In the genomic region with DNA sequence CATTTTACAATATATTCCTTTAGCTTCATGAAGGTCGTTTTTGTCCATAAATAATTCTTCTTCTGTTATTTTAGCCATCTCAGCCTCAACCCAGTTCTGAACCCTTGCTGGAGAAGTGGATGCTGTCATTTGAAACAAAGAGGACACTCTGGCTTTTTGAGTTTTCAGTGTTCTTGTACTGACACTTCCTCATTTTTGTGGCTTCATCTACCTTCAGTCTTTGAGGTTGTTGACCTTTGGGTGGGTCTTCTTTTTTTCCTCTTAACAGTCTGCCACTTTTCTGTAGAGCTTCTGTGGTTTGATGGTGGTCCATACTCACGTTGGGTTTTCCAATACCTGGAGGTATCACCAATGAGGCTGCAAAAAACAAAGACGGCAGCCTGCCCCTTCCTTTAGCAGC, we compare ENCODE assay signal across 36 cellular contexts.
"Had no signal": no experiment of that assay in that cellular context is flagged by ENCODE, and none has a peak within 500 bp of the region (broad histone marks: within the 10 kb centered on the region; RNA-seq: fewer than 3 reads in every experiment).

No MANE protein-coding gene starts in this region.

- FAIRE-seq: bronchial epithelial cell had no signal

- H3K36me3 ChIP-seq: ascending aorta, cardiac muscle cell, WERI-Rb-1 had no signal

- H3K36me3 Mint-ChIP-seq: activated CD8-positive, alpha-beta memory T cell treated with anti-CD3 and anti-CD28 coated beads, Interleukin-2, amount 10 ng/mL, durations not matched to agents 7 days and 5 days; activated naive CD4-positive, alpha-beta T cell treated with anti-CD3 and anti-CD28 coated beads, Interleukin-2, amount 10 ng/mL, durations not matched to agents 7 days and 5 days; activated naive CD4-positive, alpha-beta T cell treated with anti-CD3 and anti-CD28 coated beads, Interleukin-2, amount 50 U/mL, for 24 hours; activated naive CD8-positive, alpha-beta T cell; activated naive CD8-positive, alpha-beta T cell treated with anti-CD3 and anti-CD28 coated beads, Interleukin-2, amount 10 ng/mL, durations not matched to agents 7 days and 5 days; brain had no signal

- H3K4me3 ChIP-seq: ascending aorta, cardiac muscle cell had no signal

- H3K27ac Mint-ChIP-seq: activated CD4-positive, alpha-beta memory T cell treated with anti-CD3 and anti-CD28 coated beads, Interleukin-2, amount 10 ng/mL, durations not matched to agents 7 days and 5 days; activated CD4-positive, alpha-beta T cell treated with anti-CD3 and anti-CD28 coated beads for 36 hours; activated CD4-positive, alpha-beta T cell treated with anti-CD3 and anti-CD28 coated beads, Interleukin-2, amount 10 ng/mL, durations not matched to agents 7 days and 5 days; activated CD8-positive, alpha-beta memory T cell treated with anti-CD3 and anti-CD28 coated beads, Interleukin-2, amount 10 ng/mL, durations not matched to agents 7 days and 5 days; activated CD8-positive, alpha-beta T cell treated with anti-CD3 and anti-CD28 coated beads, Interleukin-2, amount 10 ng/mL, durations not matched to agents 7 days and 5 days; activated naive CD4-positive, alpha-beta T cell treated with anti-CD3 and anti-CD28 coated beads, Interleukin-2, amount 10 ng/mL, durations not matched to agents 7 days and 5 days; activated naive CD4-positive, alpha-beta T cell treated with anti-CD3 and anti-CD28 coated beads, Interleukin-2, amount 50 U/mL, for 24 hours; activated naive CD8-positive, alpha-beta T cell; activated naive CD8-positive, alpha-beta T cell treated with anti-CD3 and anti-CD28 coated beads, Interleukin-2, amount 10 ng/mL, durations not matched to agents 7 days and 5 days; activated naive CD8-positive, alpha-beta T cell treated with anti-CD3 and anti-CD28 coated beads, Interleukin-2, amount 50 U/mL, for 24 hours; activated T-cell treated with anti-CD3 and anti-CD28 coated beads, Interleukin-2, amount 50 U/mL, for 24 hours; activated T-helper 2 cell treated with anti-CD3 and anti-CD28 coated beads, Interferon-gamma antibody, Interleukin-2, Interleukin-4, amounts not matched to agents 10 μg/mL and 5 μg/mL and 100 μg/mL, durations not matched to agents 14 hours and 24 hours and 36 hours; brain; T-helper 17 cell; WTC11 had no signal

- ATAC-seq: activated CD4-positive, alpha-beta T cell treated with anti-CD3 and anti-CD28 coated beads for 36 hours; activated CD4-positive, CD25-positive, alpha-beta regulatory T cell treated with anti-CD3 and anti-CD28 coated beads, Interleukin-2, amount 50 U/mL, for 24 hours; activated CD8-positive, alpha-beta memory T cell treated with anti-CD3 and anti-CD28 coated beads, Interleukin-2, amount 10 ng/mL, durations not matched to agents 7 days and 5 days; activated CD8-positive, alpha-beta T cell treated with anti-CD3 and anti-CD28 coated beads, Interleukin-2, amount 10 ng/mL, durations not matched to agents 7 days and 5 days; activated naive CD8-positive, alpha-beta T cell treated with anti-CD3 and anti-CD28 coated beads, Interleukin-2, amount 50 U/mL, for 24 hours; T-helper 17 cell; WTC11 had no signal

- H3K27me3 ChIP-seq: ascending aorta, cardiac muscle cell had no signal

- DNase-seq: activated CD4-positive, alpha-beta memory T cell treated with anti-CD3 and anti-CD28 coated beads, Interleukin-2, amount 10 ng/mL, durations not matched to agents 7 days and 5 days; activated CD4-positive, alpha-beta T cell treated with anti-CD3 and anti-CD28 coated beads for 1 hour; activated CD4-positive, alpha-beta T cell treated with anti-CD3 and anti-CD28 coated beads for 36 hours; activated CD4-positive, alpha-beta T cell treated with anti-CD3 and anti-CD28 coated beads for 48 hours; activated CD4-positive, alpha-beta T cell treated with anti-CD3 and anti-CD28 coated beads, Interleukin-2, amount 10 ng/mL, durations not matched to agents 7 days and 5 days; activated CD4-positive, alpha-beta T cell treated with anti-CD3 and anti-CD28 coated beads, Interleukin-2, amount 50 U/mL, for 48 hours; activated CD4-positive, CD25-positive, alpha-beta regulatory T cell; activated CD8-positive, alpha-beta memory T cell treated with anti-CD3 and anti-CD28 coated beads for 24 hours; activated CD8-positive, alpha-beta memory T cell treated with anti-CD3 and anti-CD28 coated beads, Interleukin-2, amount 10 ng/mL, durations not matched to agents 7 days and 5 days; activated CD8-positive, alpha-beta memory T cell treated with anti-CD3 and anti-CD28 coated beads, Interleukin-2, amount 50 U/mL, for 48 hours; activated CD8-positive, alpha-beta T cell treated with anti-CD3 and anti-CD28 coated beads, Interleukin-2, amount 10 ng/mL, durations not matched to agents 7 days and 5 days; activated effector memory CD4-positive, alpha-beta T cell treated with Interleukin-2 at 50 U/mL for 16 hours; activated gamma-delta T cell; activated naive CD4-positive, alpha-beta T cell treated with anti-CD3 and anti-CD28 coated beads, Interleukin-2, amount 10 ng/mL, durations not matched to agents 7 days and 5 days; activated naive CD4-positive, alpha-beta T cell treated with Interleukin-2 at 50 U/mL for 16 hours; activated naive CD8-positive, alpha-beta T cell treated with anti-CD3 and anti-CD28 coated beads, Interleukin-2, amount 10 ng/mL, durations not matched to agents 7 days and 5 days; activated naive CD8-positive, alpha-beta T cell treated with anti-CD3 and anti-CD28 coated beads, Interleukin-2, amount 50 U/mL, for 24 hours; activated T-cell treated with anti-CD3 and anti-CD28 coated beads, Interleukin-2, amount 50 U/mL, for 24 hours; activated T-cell treated with anti-CD3 and anti-CD28 coated beads, Interleukin-2, amount 50 U/mL, for 48 hours; amygdala; anterior cingulate cortex; caudate nucleus; cerebellar nuclear complex; T-helper 17 cell; T-helper 9 cell; WERI-Rb-1 had no signal

- H3K4me1 ChIP-seq: ascending aorta had no signal

- H3K4me3 Mint-ChIP-seq: activated CD4-positive, alpha-beta memory T cell treated with anti-CD3 and anti-CD28 coated beads, Interleukin-2, amount 10 ng/mL, durations not matched to agents 7 days and 5 days; activated CD4-positive, alpha-beta T cell treated with anti-CD3 and anti-CD28 coated beads for 36 hours; activated CD4-positive, alpha-beta T cell treated with anti-CD3 and anti-CD28 coated beads, Interleukin-2, amount 10 ng/mL, durations not matched to agents 7 days and 5 days; activated CD8-positive, alpha-beta memory T cell treated with anti-CD3 and anti-CD28 coated beads, Interleukin-2, amount 10 ng/mL, durations not matched to agents 7 days and 5 days; activated CD8-positive, alpha-beta T cell treated with anti-CD3 and anti-CD28 coated beads, Interleukin-2, amount 10 ng/mL, durations not matched to agents 7 days and 5 days; activated naive CD4-positive, alpha-beta T cell treated with anti-CD3 and anti-CD28 coated beads, Interleukin-2, amount 10 ng/mL, durations not matched to agents 7 days and 5 days; activated naive CD4-positive, alpha-beta T cell treated with anti-CD3 and anti-CD28 coated beads, Interleukin-2, amount 50 U/mL, for 24 hours; activated naive CD8-positive, alpha-beta T cell; activated naive CD8-positive, alpha-beta T cell treated with anti-CD3 and anti-CD28 coated beads, Interleukin-2, amount 10 ng/mL, durations not matched to agents 7 days and 5 days; activated naive CD8-positive, alpha-beta T cell treated with anti-CD3 and anti-CD28 coated beads, Interleukin-2, amount 50 U/mL, for 24 hours; activated T-cell treated with anti-CD3 and anti-CD28 coated beads, Interleukin-2, amount 50 U/mL, for 24 hours; brain; central memory CD8-positive, alpha-beta T cell; T-helper 17 cell; WTC11 had no signal

- H3K27ac ChIP-seq: ascending aorta, cardiac muscle cell, WERI-Rb-1 had no signal

- H3K27me3 Mint-ChIP-seq: activated CD4-positive, alpha-beta memory T cell treated with anti-CD3 and anti-CD28 coated beads, Interleukin-2, amount 10 ng/mL, durations not matched to agents 7 days and 5 days; activated CD4-positive, alpha-beta T cell treated with anti-CD3 and anti-CD28 coated beads for 36 hours; activated CD4-positive, alpha-beta T cell treated with anti-CD3 and anti-CD28 coated beads, Interleukin-2, amount 10 ng/mL, durations not matched to agents 7 days and 5 days; activated CD8-positive, alpha-beta memory T cell treated with anti-CD3 and anti-CD28 coated beads, Interleukin-2, amount 10 ng/mL, durations not matched to agents 7 days and 5 days; activated naive CD4-positive, alpha-beta T cell treated with anti-CD3 and anti-CD28 coated beads, Interleukin-2, amount 10 ng/mL, durations not matched to agents 7 days and 5 days; activated naive CD4-positive, alpha-beta T cell treated with anti-CD3 and anti-CD28 coated beads, Interleukin-2, amount 50 U/mL, for 24 hours; activated naive CD8-positive, alpha-beta T cell; activated naive CD8-positive, alpha-beta T cell treated with anti-CD3 and anti-CD28 coated beads, Interleukin-2, amount 10 ng/mL, durations not matched to agents 7 days and 5 days; activated naive CD8-positive, alpha-beta T cell treated with anti-CD3 and anti-CD28 coated beads, Interleukin-2, amount 50 U/mL, for 24 hours; activated T-cell treated with anti-CD3 and anti-CD28 coated beads, Interleukin-2, amount 50 U/mL, for 24 hours; T-helper 17 cell had no signal

- H3K4me1 Mint-ChIP-seq: activated CD4-positive, alpha-beta memory T cell treated with anti-CD3 and anti-CD28 coated beads, Interleukin-2, amount 10 ng/mL, durations not matched to agents 7 days and 5 days; activated CD4-positive, alpha-beta T cell treated with anti-CD3 and anti-CD28 coated beads for 36 hours; activated CD4-positive, alpha-beta T cell treated with anti-CD3 and anti-CD28 coated beads, Interleukin-2, amount 10 ng/mL, durations not matched to agents 7 days and 5 days; activated CD8-positive, alpha-beta memory T cell treated with anti-CD3 and anti-CD28 coated beads, Interleukin-2, amount 10 ng/mL, durations not matched to agents 7 days and 5 days; activated naive CD4-positive, alpha-beta T cell treated with anti-CD3 and anti-CD28 coated beads, Interleukin-2, amount 10 ng/mL, durations not matched to agents 7 days and 5 days; activated naive CD4-positive, alpha-beta T cell treated with anti-CD3 and anti-CD28 coated beads, Interleukin-2, amount 50 U/mL, for 24 hours; activated naive CD8-positive, alpha-beta T cell treated with anti-CD3 and anti-CD28 coated beads, Interleukin-2, amount 10 ng/mL, durations not matched to agents 7 days and 5 days; activated naive CD8-positive, alpha-beta T cell treated with anti-CD3 and anti-CD28 coated beads, Interleukin-2, amount 50 U/mL, for 24 hours; brain; central memory CD8-positive, alpha-beta T cell; T-helper 17 cell; WTC11 had no signal
